Comparison of ENCODE assay signal across 26 cellular contexts in genomic region chr3:110989446-110989845, GRCh38.
"Had no signal": no experiment of that assay in that cellular context is flagged by ENCODE, and none has a peak within 500 bp of the region (broad histone marks: within the 10 kb centered on the region; RNA-seq: fewer than 3 reads in every experiment).

No MANE protein-coding gene starts in this region.

- ATAC-seq: naive thymus-derived CD8-positive, alpha-beta T cell; natural killer cell treated with Interleukin-12 subunit alpha and Interleukin-12 subunit beta and Interleukin-15 and Interleukin-18, amount 100 ng/mL, for 72 hours; pancreas; psoas muscle; right cardiac atrium; sciatic nerve; stimulated activated effector memory CD8-positive, alpha-beta T cell treated with anti-CD3 and anti-CD28 coated beads, Interleukin-12 subunit alpha, Interleukin-12 subunit beta, amount 100 ng/mL, for 72 hours; stimulated activated naive B cell treated with anti-CD40 and anti-IgM and Interleukin-4, amounts not matched to agents 10 μg/mL and 1 μg/mL and 100 μg/mL, for 72 hours had no signal

- H3K9me3 ChIP-seq: neutrophil, pancreas, thyroid gland, vagina had no signal

- H3K4me1 ChIP-seq: pancreas, psoas muscle, stomach, thyroid gland, tibial nerve, upper lobe of left lung, vagina had no signal

- FAIRE-seq: pancreas, urothelium cell line had no signal

- H3K36me3 ChIP-seq: neutrophil, pancreas, stomach, thoracic aorta, thyroid gland, tibial nerve, upper lobe of left lung, vagina had no signal

- H3K4me2 ChIP-seq: smooth muscle cell had no signal

- H3K4me3 ChIP-seq: pancreas, psoas muscle, skin epidermis, smooth muscle cell, stomach, thoracic aorta, thyroid gland, tibial nerve, upper lobe of left lung, vagina had no signal

- DNase-seq: naive thymus-derived CD8-positive, alpha-beta T cell; nephron progenitor cell; nucleus accumbens; pancreas; psoas muscle; right cardiac atrium; stimulated activated CD4-positive, alpha-beta T cell treated with anti-CD3 and anti-CD28 coated beads, Interleukin-15, amount 100 ng/mL, for 24 hours; stimulated activated CD4-positive, alpha-beta T cell treated with anti-CD3 and anti-CD28 coated beads, Interleukin-2, amount 100 ng/mL, for 24 hours; stimulated activated CD4-positive, alpha-beta T cell treated with anti-CD3 and anti-CD28 coated beads, Interleukin-2, amount 100 ng/mL, for 48 hours; stimulated activated CD4-positive, alpha-beta T cell treated with anti-CD3 and anti-CD28 coated beads, Interleukin-4, amount 100 ng/mL, for 24 hours; stimulated activated naive B cell treated with anti-CD40 and anti-IgM and Interleukin-4, amounts not matched to agents 10 μg/mL and 1 μg/mL and 100 μg/mL, for 72 hours; stimulated activated naive CD4-positive, alpha-beta T cell treated with Interleukin-2 at 50 U/mL for 16 hours; stomach; thyroid gland; trophoblast cell; upper lobe of left lung had no signal

- H3K27me3 ChIP-seq: neutrophil, pancreas, stomach, thyroid gland, tibial nerve, upper lobe of left lung, vagina had no signal

- H3K27ac ChIP-seq: neutrophil, pancreas, psoas muscle, skin epidermis, stomach, thoracic aorta, thyroid gland, tibial nerve, upper lobe of left lung, vagina had no signal
